Comparison of ENCODE assay signal across 8 cellular contexts in genomic region chr17:4566785-4567184, GRCh38. TPM values are rescaled to one million over a fixed set of nuclear protein-coding genes. Genes with fewer than 3 reads are reported as not detected.
DNase-seq lines count a peak whose midpoint lies in the region; ATAC-seq, FAIRE-seq and TF ChIP-seq lines count a peak whose summit lies in the region.

No MANE protein-coding gene starts in this region.

- no peak overlapping the region for H3K4me2 ChIP-seq in K562 (ENCODE audit: insufficient read depth, low read length)

- FAIRE-seq in K562 (lab: Jason Lieb, UNC), result peak; percentile 81

- CTCF ChIA-PET in K562 (lab: Yijun Ruan, JAX; ENCODE audit: low intra/inter-chr PET ratio), result interaction anchor here (1.1 to 3.1 kb wide), 2 partner anchors 57 to 59 kb away, joined by 4 to 27 read pairs; no protein-coding TSS in a partner anchor

- in situ Hi-C loops in K562 (cut with MboI), result loop anchor here (5.0 kb wide), 1 partner anchor 56 kb away; no protein-coding TSS in a partner anchor

- H3K4me1 ChIP-seq in K562 (replicated peaks in 1 of 2; ENCODE audit: control insufficient read depth in 2 of 2, insufficient read depth in 2 of 2, low read length in 2 of 2), result no peaks in the 10 kb centered on the region; a peak in 1 of 5 replicates

- no peak for TF ChIP-seq EP300 in K562 (IDR thresholded peaks at IDR 0.05; ENCODE audit: low read length)

- peak; percentile 87 for TF ChIP-seq CTCF in LNCaP clone FGC (IDR thresholded peaks at IDR 0.05; ENCODE audit: control insufficient read depth, extremely low read depth, insufficient read depth)
- peak; percentile 67 to 81 (median 73) for TF ChIP-seq CTCF in K562 (IDR thresholded peaks at IDR 0.05 in 2 of 3, conservative IDR thresholded peaks at IDR 0.05 in 1 of 3; ENCODE audit: insufficient read depth in 2 of 3, low read depth in 1 of 3, low read length in 3 of 3)

- POLR2A ChIA-PET in K562 (lab: Yijun Ruan, JAX), result interaction anchor here (0.6 to 1.0 kb wide), 2 partner anchors 31 to 148 kb away, joined by 3 read pairs; no protein-coding TSS in a partner anchor

- no peaks in the 10 kb centered on the region for H3K36me3 ChIP-seq in K562 (ENCODE audit: control insufficient read depth, insufficient read depth, low read length)

- H4K20me1 ChIP-seq in K562 (replicated peaks; ENCODE audit: control insufficient read depth, insufficient read depth, low read length), result no peaks in the 10 kb centered on the region

- no peak overlapping the region for H3K9ac ChIP-seq in K562 (ENCODE audit: insufficient read depth in 1 of 2, low read depth in 2 of 2, low read length in 2 of 2)

- no peak for TF ChIP-seq POLR2A in K562 (conservative IDR thresholded peaks at IDR 0.05)

- H3K79me2 ChIP-seq in K562 (ENCODE audit: control insufficient read depth, insufficient read depth, low read length), result no peaks in the 10 kb centered on the region

- H2AFZ ChIP-seq in K562 (ENCODE audit: low read depth, low read length), result no peak overlapping the region

- no peak overlapping the region for H3K27ac ChIP-seq in K562 (ENCODE audit: extremely low read depth, low read depth, low read length)

- intact Hi-C loops in K562 (cut with micrococcal nuclease), result loop anchor here (2.0 to 10.0 kb wide), 2 partner anchors 60 to 138 kb away; partner anchors contain the start of gene PELP1

- ATAC-seq in K562 (peak; percentile 96), HG03139 (IDR thresholded peaks at IDR 0.05; ENCODE audit: unreplicated experiment) (no peak), GM21786 (IDR thresholded peaks at IDR 0.05; ENCODE audit: unreplicated experiment) (no peak)

- WGBS in K562 (ENCODE audit: insufficient coverage, low coverage, missing lambda C conversion rate), result 2% methylated on average over 4 of the region's 5 CpGs

- TF ChIP-seq RAD21 in K562 (CRISPR knock-in tag; conservative IDR thresholded peaks at IDR 0.05 in 1 of 2, IDR thresholded peaks at IDR 0.05 in 1 of 2), result peak; percentile 56 to 72

- no TSS peak for BruUV-seq in K562 (replicated peaks; lab: Mats Ljungman, UMichigan)

- H3K9me1 ChIP-seq in K562 (ENCODE audit: control insufficient read depth, insufficient read depth, low read length), result no peaks in the 10 kb centered on the region

- DNase-seq in ELF-1 (ENCODE audit: low read depth, low spot score) (peak; percentile 87), LNCaP clone FGC (ENCODE audit: low read depth) (peak; percentile 33), RPMI7951 (ENCODE audit: low read depth) (peak; percentile 43), K562 (ENCODE audit: extremely low read depth in 1 of 4, low spot score in 3 of 4) (peak; percentile 52 to 66 (median 62)), iris pigment epithelial cell (ENCODE audit: low read depth) (peak; percentile 38)
- DNase-seq in stimulated activated CD4-positive, alpha-beta T cell treated with anti-CD3 and anti-CD28 coated beads, Interleukin-4, amount 100 ng/mL, for 24 hours, result peak; percentile 63

- H3K4me3 ChIP-seq in LNCaP clone FGC (ENCODE audit: low read depth, low read length) (no peak overlapping the region), K562 (no peak overlapping the region)

- H3K9me3 ChIP-seq in K562 (replicated peaks; ENCODE audit: control insufficient read depth, insufficient read depth, low read depth, low read length), result no peaks in the 10 kb centered on the region

- H3K27me3 ChIP-seq in K562 (ENCODE audit: control insufficient read depth in 2 of 2, insufficient read depth in 2 of 2, low read length in 2 of 2), result peaks cover 9 to 15% of the 10 kb centered on the region in 2 experiments; a peak in 4 of 5 replicates

TF ChIP-seq in K562, 482 proteins besides CTCF, POLR2A, EP300 and RAD21 (continues in another document):
- TF ChIP-seq PCBP2 (IDR thresholded peaks at IDR 0.05; ENCODE audit: low read depth, low read length, poor library complexity, severe bottlenecking) (no peak), E2F5 (CRISPR knock-in tag; IDR thresholded peaks at IDR 0.05) (no peak), DEAF1 (CRISPR knock-in tag; IDR thresholded peaks at IDR 0.05) (0 out of 2 replicates have a peak, but pooled peaks have one; percentile 29), ESRRA (IDR thresholded peaks at IDR 0.05; ENCODE audit: borderline replicate concordance, low read depth) (peak; percentile 39; the same call in 1 of the 2 replicates)

RNA-seq across cellular contexts. Expression of gene GGT6, which starts 6.4 kb away (rescaled TPM):
- not detected in 2 replicates for total RNA-seq in RPMI7951 (2014; rRNA removed; shearing (Covaris generic))
- total RNA-seq in K562 (2011; cell fraction: chromatin; rRNA removed; ENCODE audit: low replicate concordance), result not detected in 2 replicates
- not detected in 2 replicates for total RNA-seq in K562 (2011; cell fraction: nucleolus; rRNA removed)
- total RNA-seq in K562 (2011; cell fraction: nucleoplasm; rRNA removed), result not detected in 2 replicates
- total RNA-seq in K562 (2014; rRNA removed) (not detected in 2 replicates), K562 (2014; rRNA removed; fragmentation: Illumina TruSeq; extraction: Trizol) (not detected in 2 replicates), K562 (2015; rRNA removed; fragmentation: Illumina TruSeq; extraction: Trizol) (not detected in 2 replicates), K562 (2021) (0.09 TPM in 1 of 2 replicates, not detected in the other)
- polyA plus RNA-seq in K562 (2011; rRNA removed) (not detected in 2 replicates), K562 (2014; fragmentation: Illumina TruSeq; extraction: Trizol) (not detected in 2 replicates), K562 (2014; fragmentation: Nextera tagmentation; extraction: Ambion mirVana) (not detected), K562 (2014; rRNA removed) (0.42 TPM in 1 of 2 replicates, not detected in the other)
- polyA plus RNA-seq in K562 (2011; cell fraction: cytosol; rRNA removed), result not detected in 2 replicates
- polyA plus RNA-seq in K562 (2011; cell fraction: nucleus; rRNA removed), result not detected in 2 replicates
- not detected in 2 replicates for polyA plus RNA-seq in K562 (2012)
- polyA minus RNA-seq in K562 (2011; rRNA and poly(A)+ RNA removed), result not detected in 2 replicates
- polyA minus RNA-seq in K562 (2011; cell fraction: cytosol; rRNA and poly(A)+ RNA removed), result not detected in 2 replicates
- polyA minus RNA-seq in K562 (2011; cell fraction: nucleus; rRNA and poly(A)+ RNA removed), result not detected in 2 replicates

RNA-seq across cellular contexts. Expression of gene MYBBP1A, which starts 11.6 kb away (rescaled TPM):
- 25.3 and 28.1 TPM in 2 replicates for total RNA-seq in RPMI7951 (2014; rRNA removed; shearing (Covaris generic))
- 95.2 and 270 TPM in 2 replicates for total RNA-seq in K562 (2011; cell fraction: chromatin; rRNA removed; ENCODE audit: low replicate concordance)
- total RNA-seq in K562 (2011; cell fraction: nucleolus; rRNA removed), result 174 and 191 TPM in 2 replicates
- total RNA-seq in K562 (2011; cell fraction: nucleoplasm; rRNA removed), result 98.3 and 111 TPM in 2 replicates
- 109 and 132 TPM in 2 replicates for total RNA-seq in K562 (2014; rRNA removed)
- total RNA-seq in K562 (2014; rRNA removed; fragmentation: Illumina TruSeq; extraction: Trizol), result 19.8 and 23.3 TPM in 2 replicates
- total RNA-seq in K562 (2015; rRNA removed; fragmentation: Illumina TruSeq; extraction: Trizol), result 47.2 and 47.6 TPM in 2 replicates
- 107 and 114 TPM in 2 replicates for total RNA-seq in K562 (2021)
- 17.7 and 32.4 TPM in 2 replicates for polyA plus RNA-seq in K562 (2011; rRNA removed)
- 16.3 and 33.1 TPM in 2 replicates for polyA plus RNA-seq in K562 (2011; cell fraction: cytosol; rRNA removed)
- 131 and 209 TPM in 2 replicates for polyA plus RNA-seq in K562 (2011; cell fraction: nucleus; rRNA removed)
- polyA plus RNA-seq in K562 (2012), result 37.2 and 61.4 TPM in 2 replicates
- polyA plus RNA-seq in K562 (2014; fragmentation: Illumina TruSeq; extraction: Trizol), result 70.7 and 73.8 TPM in 2 replicates
- 1 to 10 TPM; 2.0 to 2.4 TPM for polyA plus RNA-seq in K562 (2014; fragmentation: Nextera tagmentation; extraction: Ambion mirVana)
- 69.7 and 77.2 TPM in 2 replicates for polyA plus RNA-seq in K562 (2014; rRNA removed)
- polyA minus RNA-seq in K562 (2011; rRNA and poly(A)+ RNA removed), result 23.5 and 30.7 TPM in 2 replicates
- polyA minus RNA-seq in K562 (2011; cell fraction: cytosol; rRNA and poly(A)+ RNA removed), result 53.6 and 56.5 TPM in 2 replicates
- 54.6 and 62.6 TPM in 2 replicates for polyA minus RNA-seq in K562 (2011; cell fraction: nucleus; rRNA and poly(A)+ RNA removed)

RNA-seq across cellular contexts. Expression of gene SMTNL2, which starts 17.5 kb away (rescaled TPM):
- total RNA-seq in RPMI7951 (2014; rRNA removed; shearing (Covaris generic)), result not detected in 2 replicates
- not detected in 2 replicates for total RNA-seq in K562 (2011; cell fraction: chromatin; rRNA removed; ENCODE audit: low replicate concordance)
- total RNA-seq in K562 (2011; cell fraction: nucleolus; rRNA removed), result not detected in 2 replicates
- total RNA-seq in K562 (2011; cell fraction: nucleoplasm; rRNA removed), result not detected in 2 replicates
- total RNA-seq in K562 (2014; rRNA removed) (not detected in 2 replicates), K562 (2014; rRNA removed; fragmentation: Illumina TruSeq; extraction: Trizol) (not detected in 2 replicates), K562 (2015; rRNA removed; fragmentation: Illumina TruSeq; extraction: Trizol) (not detected in 2 replicates), K562 (2021) (not detected in 2 replicates)
- polyA plus RNA-seq in K562 (2011; rRNA removed) (0.04 TPM in 1 of 2 replicates, not detected in the other), K562 (2014; fragmentation: Illumina TruSeq; extraction: Trizol) (not detected in 2 replicates), K562 (2014; fragmentation: Nextera tagmentation; extraction: Ambion mirVana) (not detected), K562 (2014; rRNA removed) (not detected in 2 replicates)
- polyA plus RNA-seq in K562 (2011; cell fraction: cytosol; rRNA removed), result not detected in 2 replicates
- polyA plus RNA-seq in K562 (2011; cell fraction: nucleus; rRNA removed), result not detected in 2 replicates
- not detected in 2 replicates for polyA plus RNA-seq in K562 (2012)
- polyA minus RNA-seq in K562 (2011; rRNA and poly(A)+ RNA removed), result not detected in 2 replicates
- polyA minus RNA-seq in K562 (2011; cell fraction: cytosol; rRNA and poly(A)+ RNA removed), result not detected in 2 replicates
- not detected in 2 replicates for polyA minus RNA-seq in K562 (2011; cell fraction: nucleus; rRNA and poly(A)+ RNA removed)

Comparison
In these comparisons a context has a peak if more than half of its experiments do, and no peak if none do; other contexts are left out.
1. DNase-seq: peak in every context shown above with its lines; median percentile 87 in ELF-1; 63 in stimulated activated CD4-positive, alpha-beta T cell treated with anti-CD3 and anti-CD28 coated beads, Interleukin-4, amount 100 ng/mL, for 24 hours; 62 in K562; 43 in RPMI7951; 38 in iris pigment epithelial cell; 33 in LNCaP clone FGC.